In the genomic region with DNA sequence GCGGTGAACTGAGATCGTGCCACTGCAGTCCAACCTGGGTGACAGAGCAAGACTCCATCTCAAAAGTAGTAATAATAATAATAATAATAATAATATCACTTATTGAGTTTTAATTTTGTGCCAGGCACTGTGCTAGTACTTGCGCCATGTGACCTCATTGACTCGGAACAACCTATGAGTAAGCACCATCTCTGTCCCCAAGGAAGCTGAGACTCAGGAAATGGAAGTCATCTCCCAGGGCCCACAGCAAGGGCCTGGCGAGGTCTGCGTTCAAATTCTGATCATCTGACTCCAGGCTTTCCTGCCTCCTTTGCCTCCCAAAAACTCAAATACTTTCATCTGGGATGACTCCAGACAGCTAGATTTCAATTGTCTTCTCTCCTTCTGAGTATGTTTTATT, we compare ENCODE assay signal across 21 cellular contexts.
A peak's percentile ranks its signal among the peaks of the same experiment; 100 is the strongest.
DNase-seq lines count a peak whose midpoint lies in the region; ATAC-seq and TF ChIP-seq lines count a peak whose summit lies in the region.
"Had no signal": no experiment of that assay in that cellular context is flagged by ENCODE, and none has a peak within 500 bp of the region (broad histone marks: within the 10 kb centered on the region; RNA-seq: fewer than 3 reads in every experiment).

No MANE protein-coding gene starts in this region.

- H3K4me1 Mint-ChIP-seq in Calu3 (ENCODE audit: low read depth, unreplicated experiment): peaks cover 42% of the 10 kb centered on the region
- H3K4me1 Mint-ChIP-seq in dendritic cell treated with granulocyte-macrophage colony-stimulating factor and Interleukin-4, amounts not matched to agents 40 ng/mL and 50 ng/mL, for 4 days (ENCODE audit: low read depth): peaks cover 52% of the 10 kb centered on the region
- H3K4me1 Mint-ChIP-seq in osteocyte (ENCODE audit: unreplicated experiment): peaks cover 53% of the 10 kb centered on the region
- peaks cover 8% of the 10 kb centered on the region for H3K4me1 Mint-ChIP-seq in endothelial cell (ENCODE audit: unreplicated experiment)

- BruUV-seq in Calu3 (replicated peaks; lab: Mats Ljungman, UMichigan) (no TSS peak), IMR-90 (replicated peaks; lab: Mats Ljungman, UMichigan) (no TSS peak)

- dilution Hi-C loops in IMR-90 (cut with HindIII; ENCODE audit: low sequenced_read_pairs, unreplicated experiment): no loop called here

- H4K8ac ChIP-seq in IMR-90 (ENCODE audit: low read depth in 2 of 2, low read length in 2 of 2): peak overlapping the region; percentile 83 to 92

- peak overlapping the region; percentile 5; the same call in 1 of the 2 replicates for H3K4me2 ChIP-seq in IMR-90 (ENCODE audit: low read depth, low read length)

- intact Hi-C loops in Calu3 (cut with micrococcal nuclease; ENCODE audit: unreplicated experiment): no loop called here
- intact Hi-C loops in IMR-90 (cut with micrococcal nuclease): no loop called here
- intact Hi-C loops in dendritic cell treated with granulocyte-macrophage colony-stimulating factor and Interleukin-4, amounts not matched to agents 40 ng/mL and 50 ng/mL, for 4 days (cut with micrococcal nuclease): no loop called here

- H2BK15ac ChIP-seq in IMR-90 (ENCODE audit: low read depth, low read length): peak overlapping the region; percentile 86; the same call in 1 of the 3 replicates

- H3K27me3 ChIP-seq in IMR-90 (ENCODE audit: control insufficient read depth, insufficient read depth, low read length) (no peaks in the 10 kb centered on the region), WERI-Rb-1 (ENCODE audit: insufficient read depth, low read depth, severe bottlenecking) (no peaks in the 10 kb centered on the region)
- H3K27me3 ChIP-seq: colonic mucosa, right atrium auricular region had no signal

- peak overlapping the region; percentile 95 for H3K14ac ChIP-seq in IMR-90 (replicated peaks; ENCODE audit: low read depth, low read length)

- H3K27ac Mint-ChIP-seq in Calu3 (ENCODE audit: unreplicated experiment) (peak overlapping the region; percentile 15), osteocyte (ENCODE audit: unreplicated experiment) (peak overlapping the region; percentile 87), endothelial cell (ENCODE audit: unreplicated experiment) (no peak overlapping the region)
- H3K27ac Mint-ChIP-seq in dendritic cell treated with granulocyte-macrophage colony-stimulating factor and Interleukin-4, amounts not matched to agents 40 ng/mL and 50 ng/mL, for 4 days: peak overlapping the region; percentile 41
- H3K27ac Mint-ChIP-seq: activated CD8-positive, alpha-beta T cell treated with anti-CD3 and anti-CD28 coated beads for 36 hours; activated naive CD4-positive, alpha-beta T cell treated with anti-CD3 and anti-CD28 coated beads for 36 hours; activated T-cell treated with anti-CD3 and anti-CD28 coated beads, Interleukin-2, amount 50 U/mL, for 24 hours; B cell had no signal

- peak overlapping the region; percentile 59; the same call in 1 of the 2 replicates for H2AK5ac ChIP-seq in IMR-90 (ENCODE audit: low read depth, low read length)

- no peak for TF ChIP-seq CTCF in Calu3 (IDR thresholded peaks at IDR 0.05; ENCODE audit: unreplicated experiment)
- no peak for TF ChIP-seq CTCF in IMR-90 (conservative IDR thresholded peaks at IDR 0.05; ENCODE audit: low read depth, low read length)
- TF ChIP-seq CTCF in osteocyte (IDR thresholded peaks at IDR 0.05): no peak
- TF ChIP-seq CTCF in endothelial cell (IDR thresholded peaks at IDR 0.05; ENCODE audit: unreplicated experiment): no peak
- TF ChIP-seq CTCF in WERI-Rb-1 (IDR thresholded peaks at IDR 0.05; ENCODE audit: low read depth, low read length): no peak

- peak overlapping the region; percentile 62 for H3K18ac ChIP-seq in IMR-90 (ENCODE audit: low read depth, low read length)

- H3K4me3 Mint-ChIP-seq in Calu3 (ENCODE audit: low read depth, unreplicated experiment): no peak overlapping the region
- H3K4me3 Mint-ChIP-seq in dendritic cell treated with granulocyte-macrophage colony-stimulating factor and Interleukin-4, amounts not matched to agents 40 ng/mL and 50 ng/mL, for 4 days: no peak overlapping the region
- H3K4me3 Mint-ChIP-seq in osteocyte (ENCODE audit: unreplicated experiment): peak overlapping the region; percentile 2
- no peak overlapping the region for H3K4me3 Mint-ChIP-seq in endothelial cell (ENCODE audit: unreplicated experiment)
- H3K4me3 Mint-ChIP-seq: activated CD8-positive, alpha-beta T cell treated with anti-CD3 and anti-CD28 coated beads for 36 hours; activated naive CD4-positive, alpha-beta T cell treated with anti-CD3 and anti-CD28 coated beads for 36 hours; activated T-cell treated with anti-CD3 and anti-CD28 coated beads, Interleukin-2, amount 50 U/mL, for 24 hours; B cell; stimulated activated naive B cell treated with anti-CD40 and anti-IgM and Interleukin-4, amounts not matched to agents 10 μg/mL and 1 μg/mL and 100 μg/mL, for 72 hours had no signal

- peak; percentile 13; the same call in 1 of the 2 replicates for ATAC-seq in IMR-90 (ENCODE audit: low read depth)
- ATAC-seq: activated CD8-positive, alpha-beta T cell treated with anti-CD3 and anti-CD28 coated beads for 36 hours; mucosa of descending colon; stimulated activated naive B cell treated with anti-CD40 and anti-IgM and Interleukin-4, amounts not matched to agents 10 μg/mL and 1 μg/mL and 100 μg/mL, for 72 hours had no signal

- no peaks in the 10 kb centered on the region for H3K27me3 Mint-ChIP-seq in Calu3 (ENCODE audit: unreplicated experiment)
- H3K27me3 Mint-ChIP-seq in dendritic cell treated with granulocyte-macrophage colony-stimulating factor and Interleukin-4, amounts not matched to agents 40 ng/mL and 50 ng/mL, for 4 days: peaks cover 2% of the 10 kb centered on the region
- H3K27me3 Mint-ChIP-seq in osteocyte (ENCODE audit: unreplicated experiment): no peaks in the 10 kb centered on the region
- H3K27me3 Mint-ChIP-seq in endothelial cell (ENCODE audit: unreplicated experiment): no peaks in the 10 kb centered on the region
- H3K27me3 Mint-ChIP-seq: activated CD8-positive, alpha-beta T cell treated with anti-CD3 and anti-CD28 coated beads for 36 hours; activated T-cell treated with anti-CD3 and anti-CD28 coated beads, Interleukin-2, amount 50 U/mL, for 24 hours; B cell; stimulated activated naive B cell treated with anti-CD40 and anti-IgM and Interleukin-4, amounts not matched to agents 10 μg/mL and 1 μg/mL and 100 μg/mL, for 72 hours had no signal

- H3K9me3 Mint-ChIP-seq in Calu3 (ENCODE audit: low read depth, unreplicated experiment) (no peaks in the 10 kb centered on the region), osteocyte (ENCODE audit: unreplicated experiment) (no peaks in the 10 kb centered on the region), endothelial cell (ENCODE audit: unreplicated experiment) (no peaks in the 10 kb centered on the region)
- no peaks in the 10 kb centered on the region for H3K9me3 Mint-ChIP-seq in dendritic cell treated with granulocyte-macrophage colony-stimulating factor and Interleukin-4, amounts not matched to agents 40 ng/mL and 50 ng/mL, for 4 days
- H3K9me3 Mint-ChIP-seq: activated CD8-positive, alpha-beta T cell treated with anti-CD3 and anti-CD28 coated beads for 36 hours; activated naive CD4-positive, alpha-beta T cell treated with anti-CD3 and anti-CD28 coated beads for 36 hours; activated T-cell treated with anti-CD3 and anti-CD28 coated beads, Interleukin-2, amount 50 U/mL, for 24 hours; stimulated activated naive B cell treated with anti-CD40 and anti-IgM and Interleukin-4, amounts not matched to agents 10 μg/mL and 1 μg/mL and 100 μg/mL, for 72 hours had no signal

- H3K27ac ChIP-seq in IMR-90 (ENCODE audit: insufficient read depth, low read length) (peak overlapping the region; percentile 83), WERI-Rb-1 (no peak overlapping the region)
- H3K27ac ChIP-seq: colonic mucosa, left ventricle myocardium inferior, right atrium auricular region, SK-N-MC had no signal

- TF ChIP-seq POLR2A in IMR-90 (IDR thresholded peaks at IDR 0.05; ENCODE audit: low read depth, low read length): no peak

- CTCF ChIA-PET in Calu3 (lab: Charles Lee) (no interaction called here), IMR-90 (lab: Yijun Ruan, JAX) (no interaction called here)

- H3K4ac ChIP-seq in IMR-90 (ENCODE audit: low read depth, low read length): peak overlapping the region; percentile 98

- H3K36me3 ChIP-seq in IMR-90 (ENCODE audit: control insufficient read depth, insufficient read depth, low read length) (no peaks in the 10 kb centered on the region), WERI-Rb-1 (peaks cover 87% of the 10 kb centered on the region)
- H3K36me3 ChIP-seq: colonic mucosa, left ventricle myocardium inferior, right atrium auricular region had no signal

- H2AFZ ChIP-seq in IMR-90 (replicated peaks; ENCODE audit: low read length, poor library complexity): no peak overlapping the region

- H3K9ac ChIP-seq in IMR-90 (ENCODE audit: low read depth, low read length): no peak overlapping the region

- peak overlapping the region; percentile 74 for H4K91ac ChIP-seq in IMR-90 (ENCODE audit: insufficient read depth, low read depth, low read length)

- peaks cover 28% of the 10 kb centered on the region for H3K9me1 ChIP-seq in IMR-90 (ENCODE audit: insufficient read depth, low read length)

- POLR2A ChIA-PET in IMR-90 (lab: Charles Lee; ENCODE audit: unreplicated experiment): interaction anchor here (0.6 to 0.8 kb wide), 2 partner anchors 16 to 750 kb away, joined by 3 read pairs; no protein-coding TSS in a partner anchor

- WGBS in IMR-90 (ENCODE audit: extremely low coverage in 2 of 2, insufficient read length in 1 of 2), 2 experiments: no CpG with 5 or more reads among the region's 6 CpGs

- H4K20me1 ChIP-seq in IMR-90 (ENCODE audit: insufficient read depth, low read length): no peaks in the 10 kb centered on the region

- peaks cover 14% of the 10 kb centered on the region for H3K4me1 ChIP-seq in IMR-90 (ENCODE audit: control insufficient read depth, insufficient read depth, low read length)

- H2BK120ac ChIP-seq in IMR-90 (ENCODE audit: low read depth, low read length): peak overlapping the region; percentile 78

- peaks cover 66% of the 10 kb centered on the region for H3K36me3 Mint-ChIP-seq in Calu3 (ENCODE audit: insufficient read depth, unreplicated experiment)
- H3K36me3 Mint-ChIP-seq in dendritic cell treated with granulocyte-macrophage colony-stimulating factor and Interleukin-4, amounts not matched to agents 40 ng/mL and 50 ng/mL, for 4 days (ENCODE audit: low read depth): peaks cover 46% of the 10 kb centered on the region
- no peaks in the 10 kb centered on the region for H3K36me3 Mint-ChIP-seq in osteocyte (ENCODE audit: unreplicated experiment)
- peaks cover 5% of the 10 kb centered on the region for H3K36me3 Mint-ChIP-seq in endothelial cell (ENCODE audit: low read depth, unreplicated experiment)

- H3K23ac ChIP-seq in IMR-90 (ENCODE audit: low read depth, low read length): peak overlapping the region; percentile 1; the same call in 1 of the 2 replicates

- no peak for TF ChIP-seq RAD21 in IMR-90 (IDR thresholded peaks at IDR 0.05; ENCODE audit: low read length)

- H3K9me3 ChIP-seq in IMR-90 (ENCODE audit: control insufficient read depth, insufficient read depth, low read length): peaks cover 6% of the 10 kb centered on the region
- H3K9me3 ChIP-seq in WERI-Rb-1 (ENCODE audit: severe bottlenecking): peaks cover 7% of the 10 kb centered on the region
- H3K9me3 ChIP-seq: colonic mucosa, mucosa of descending colon had no signal

- no peak overlapping the region for H3K4me3 ChIP-seq in IMR-90 (ENCODE audit: insufficient read depth, low read depth, low read length)
- no peak overlapping the region for H3K4me3 ChIP-seq in WERI-Rb-1 (ENCODE audit: low read depth, low read length)
- H3K4me3 ChIP-seq: colonic mucosa, left ventricle myocardium inferior, mucosa of descending colon, right atrium auricular region, SK-N-MC had no signal

- peak overlapping the region; percentile 20; the same call in 1 of the 2 replicates for H3K56ac ChIP-seq in IMR-90 (ENCODE audit: extremely low read depth, insufficient read depth, low read length)

- DNase-seq in Calu3 (no peak), IMR-90 (peak; percentile 49), osteocyte (ENCODE audit: extremely low spot score, unreplicated experiment) (no peak), endothelial cell (ENCODE audit: low spot score) (no peak), WERI-Rb-1 (no peak), epidermal melanocyte (ENCODE audit: insufficient read length, low spot score) (no peak)
- DNase-seq in effector CD4-positive, alpha-beta T cell: no peak
- DNase-seq: activated CD8-positive, alpha-beta T cell treated with anti-CD3 and anti-CD28 coated beads for 36 hours; activated naive CD4-positive, alpha-beta T cell treated with anti-CD3 and anti-CD28 coated beads for 36 hours; activated T-cell treated with anti-CD3 and anti-CD28 coated beads, Interleukin-2, amount 50 U/mL, for 24 hours; aorta; colonic mucosa; DND-41; left ventricle myocardium inferior; mucosa of descending colon; NCI-H1436; stimulated activated naive B cell treated with anti-CD40 and anti-IgM and Interleukin-4, amounts not matched to agents 10 μg/mL and 1 μg/mL and 100 μg/mL, for 72 hours had no signal

- peak overlapping the region; percentile 80 for H2BK5ac ChIP-seq in IMR-90 (ENCODE audit: low read depth, low read length, poor library complexity, severe bottlenecking)

- peak overlapping the region; percentile 65; the same call in 1 of the 2 replicates for H4K5ac ChIP-seq in IMR-90 (ENCODE audit: low read depth, low read length)

- in situ Hi-C loops in IMR-90 (cut with MboI; ENCODE audit: low sequenced_read_pairs): no loop called here

- H2BK20ac ChIP-seq in IMR-90 (ENCODE audit: low read depth, low read length): peak overlapping the region; percentile 81; the same call in 1 of the 2 replicates

- no peak overlapping the region for H2AK9ac ChIP-seq in IMR-90 (replicated peaks; ENCODE audit: low read depth, low read length, poor library complexity)

- H3K79me1 ChIP-seq in IMR-90 (ENCODE audit: low read depth in 1 of 2, low read length in 2 of 2): peaks cover 19 to 72% of the 10 kb centered on the region in 2 experiments
